2 cellular contexts compared by ENCODE assay signal in genomic region chr9:86690034-86690433, GRCh38.
TF ChIP-seq lines count a peak whose summit lies in the region.

No MANE protein-coding gene starts in this region.

TF ChIP-seq in GM23338, 12 proteins besides CTCF, POLR2A, EP300 and RAD21:
- TF ChIP-seq EZH2phosphoT487 (IDR thresholded peaks at IDR 0.05; ENCODE audit: unreplicated experiment) (no peak), ZNF114 (CRISPR knock-in tag; IDR thresholded peaks at IDR 0.05) (no peak), CREB1 (CRISPR knock-in tag; IDR thresholded peaks at IDR 0.05; ENCODE audit: low read depth) (no peak), POLR2AphosphoS5 (IDR thresholded peaks at IDR 0.05; ENCODE audit: low read depth) (no peak)
- TF ChIP-seq, protein P1, sequence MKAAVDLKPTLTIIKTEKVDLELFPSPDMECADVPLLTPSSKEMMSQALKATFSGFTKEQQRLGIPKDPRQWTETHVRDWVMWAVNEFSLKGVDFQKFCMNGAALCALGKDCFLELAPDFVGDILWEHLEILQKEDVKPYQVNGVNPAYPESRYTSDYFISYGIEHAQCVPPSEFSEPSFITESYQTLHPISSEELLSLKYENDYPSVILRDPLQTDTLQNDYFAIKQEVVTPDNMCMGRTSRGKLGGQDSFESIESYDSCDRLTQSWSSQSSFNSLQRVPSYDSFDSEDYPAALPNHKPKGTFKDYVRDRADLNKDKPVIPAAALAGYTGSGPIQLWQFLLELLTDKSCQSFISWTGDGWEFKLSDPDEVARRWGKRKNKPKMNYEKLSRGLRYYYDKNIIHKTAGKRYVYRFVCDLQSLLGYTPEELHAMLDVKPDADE (IDR thresholded peaks at IDR 0.05) = no peak

TF ChIP-seq in H1, 55 proteins besides CTCF, POLR2A, EP300 and RAD21:
- TF ChIP-seq TEAD4 (IDR thresholded peaks at IDR 0.05; ENCODE audit: low read depth, low read length) (0 out of 2 replicates have a peak, but pooled peaks have one; percentile 37), YY1 (IDR thresholded peaks at IDR 0.05; ENCODE audit: low read depth, low read length) (no peak)
